18 cellular contexts compared by ENCODE assay signal in the genomic region with DNA sequence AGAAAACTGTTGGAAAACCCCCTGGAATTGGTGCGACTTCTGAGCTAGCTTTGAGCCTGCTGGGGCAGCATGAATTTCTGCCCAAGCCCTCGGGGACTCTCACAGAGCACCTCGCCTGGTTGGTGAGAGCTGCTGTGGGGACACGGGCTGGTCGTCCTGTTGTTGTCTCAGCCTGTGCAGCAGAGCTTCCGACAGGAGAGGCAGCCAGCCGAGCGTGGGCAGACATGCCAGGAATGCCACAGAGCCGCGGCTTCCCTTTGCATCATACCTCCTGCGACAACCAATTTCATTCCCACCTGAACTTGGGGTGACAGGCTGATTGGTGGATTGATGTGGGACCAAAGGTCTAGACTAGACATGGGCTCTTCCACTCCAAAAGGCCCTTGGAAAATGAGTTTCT.
"Had no signal": no experiment of that assay in that cellular context is flagged by ENCODE, and none has a peak within 500 bp of the region (broad histone marks: within the 10 kb centered on the region; RNA-seq: fewer than 3 reads in every experiment).

No MANE protein-coding gene starts in this region.

- DNase-seq: activated CD4-positive, alpha-beta T cell treated with anti-CD3 and anti-CD28 coated beads, Interleukin-2, amount 50 U/mL, for 1 hour; activated CD8-positive, alpha-beta memory T cell treated with anti-CD3 and anti-CD28 coated beads for 24 hours; activated naive CD4-positive, alpha-beta T cell; activated naive CD8-positive, alpha-beta T cell treated with anti-CD3 and anti-CD28 coated beads, Interleukin-2, amount 10 ng/mL, durations not matched to agents 7 days and 5 days; brain microvascular endothelial cell; cortex of kidney; effector CD4-positive, alpha-beta T cell; foreskin melanocyte; heart left ventricle; mesendoderm; natural killer cell; right cardiac atrium; stimulated activated CD4-positive, alpha-beta T cell treated with anti-CD3 and anti-CD28 coated beads, Interleukin-15, amount 100 ng/mL, for 24 hours; stimulated activated CD4-positive, alpha-beta T cell treated with anti-CD3 and anti-CD28 coated beads, Interleukin-4, amount 100 ng/mL, for 1 hour; stimulated activated naive B cell treated with anti-CD40 and anti-IgM and Interleukin-4, amounts not matched to agents 10 μg/mL and 1 μg/mL and 100 μg/mL, for 72 hours had no signal

- H3K4me3 ChIP-seq: heart left ventricle, skin epidermis, tibial nerve, vagina had no signal

- ATAC-seq: heart left ventricle; natural killer cell; right cardiac atrium; stimulated activated naive B cell treated with anti-CD40 and anti-IgM and Interleukin-4, amounts not matched to agents 10 μg/mL and 1 μg/mL and 100 μg/mL, for 72 hours had no signal

- H3K9me3 ChIP-seq: heart left ventricle, tibial nerve, vagina had no signal

- H3K36me3 ChIP-seq: brain microvascular endothelial cell, heart left ventricle, tibial nerve, vagina had no signal

- H3K4me1 ChIP-seq: heart left ventricle, tibial nerve, vagina had no signal

- H3K27ac ChIP-seq: brain microvascular endothelial cell, heart left ventricle, tibial nerve, vagina had no signal

- H3K27me3 ChIP-seq: brain microvascular endothelial cell, tibial nerve, vagina had no signal
